Comparison of ENCODE assay signal across 8 cellular contexts in genomic region chr10:63268139-63268797, GRCh38.
DNase-seq lines count a peak whose midpoint lies in the region; ATAC-seq and TF ChIP-seq lines count a peak whose summit lies in the region.

No MANE protein-coding gene starts in this region.

- H3K4me3 ChIP-seq in OCI-LY3 (ENCODE audit: low read length) (peak overlapping the region; percentile 93), mucosa of descending colon (peak overlapping the region; percentile 20)

- H3K9me3 Mint-ChIP-seq in dendritic cell treated with granulocyte-macrophage colony-stimulating factor and Interleukin-4, amounts not matched to agents 40 ng/mL and 50 ng/mL, for 4 days = no peaks in the 10 kb centered on the region

- peaks cover 75% of the 10 kb centered on the region for H3K79me2 ChIP-seq in OCI-LY3 (ENCODE audit: low read length)

- peak overlapping the region; percentile 68 for H3K4me2 ChIP-seq in OCI-LY3 (ENCODE audit: low read length)

- H3K27me3 ChIP-seq in OCI-LY3 (ENCODE audit: low read depth, low read length) = no peaks in the 10 kb centered on the region

- H2AFZ ChIP-seq in OCI-LY3 (ENCODE audit: low read depth, low read length) = no peak overlapping the region

- H3K27ac Mint-ChIP-seq in dendritic cell treated with granulocyte-macrophage colony-stimulating factor and Interleukin-4, amounts not matched to agents 40 ng/mL and 50 ng/mL, for 4 days = peak overlapping the region; percentile 96

- H4K20me1 ChIP-seq in OCI-LY3 (ENCODE audit: insufficient read depth, low read length) = peaks cover 5% of the 10 kb centered on the region; the same call in 1 of the 2 replicates

- TF ChIP-seq CTCF in OCI-LY3 (IDR thresholded peaks at IDR 0.05; ENCODE audit: low read depth, low read length) (no peak), mucosa of descending colon (IDR thresholded peaks at IDR 0.05) (no peak)

- peak; percentile 0 for DNase-seq in NCI-H2029 (lab: John Stamatoyannopoulos, UW)
- no peak for DNase-seq in NCI-H2029 treated with DMSO at 0.1 percent for 48 hours (lab: John Stamatoyannopoulos, UW)
- DNase-seq in mucosa of descending colon = no peak
- no peak for DNase-seq in head of caudate nucleus
- no peak for DNase-seq in cerebellum (ENCODE audit: low spot score)

- H3K9me3 ChIP-seq in OCI-LY3 (ENCODE audit: insufficient read depth, low read length) (no peaks in the 10 kb centered on the region), mucosa of descending colon (no peaks in the 10 kb centered on the region)

- peak overlapping the region; percentile 95 for H3K9ac ChIP-seq in OCI-LY3 (ENCODE audit: low read length)

- peak overlapping the region; percentile 88 for H3K4me3 Mint-ChIP-seq in dendritic cell treated with granulocyte-macrophage colony-stimulating factor and Interleukin-4, amounts not matched to agents 40 ng/mL and 50 ng/mL, for 4 days

- peaks cover 18% of the 10 kb centered on the region for H3K4me1 ChIP-seq in OCI-LY3 (ENCODE audit: low read length)
- H3K4me1 ChIP-seq in mucosa of descending colon (ENCODE audit: low read depth) = peaks cover 12% of the 10 kb centered on the region

- H3K27ac ChIP-seq in OCI-LY3 (ENCODE audit: low read length) = peak overlapping the region; percentile 98

- H3K36me3 ChIP-seq in OCI-LY3 (replicated peaks; ENCODE audit: low read depth, low read length) (peaks cover 4% of the 10 kb centered on the region), mucosa of descending colon (ENCODE audit: low read depth) (no peaks in the 10 kb centered on the region)

- H3K27me3 Mint-ChIP-seq in dendritic cell treated with granulocyte-macrophage colony-stimulating factor and Interleukin-4, amounts not matched to agents 40 ng/mL and 50 ng/mL, for 4 days = no peaks in the 10 kb centered on the region

- intact Hi-C loops in dendritic cell treated with granulocyte-macrophage colony-stimulating factor and Interleukin-4, amounts not matched to agents 40 ng/mL and 50 ng/mL, for 4 days (cut with micrococcal nuclease) = loop anchor here (5.0 to 10.0 kb wide), 5 partner anchors 51 to 453 kb away; partner anchors contain the start of genes EGR2 and REEP3
- intact Hi-C loops in mucosa of descending colon (cut with DNase I, micrococcal nuclease) (no loop called here), head of caudate nucleus (cut with DNase I) (loop anchor here (5.0 kb wide), 3 partner anchors 199 to 364 kb away; partner anchors contain the start of genes JMJD1C and REEP3)

- peaks cover 8% of the 10 kb centered on the region for H3K36me3 Mint-ChIP-seq in dendritic cell treated with granulocyte-macrophage colony-stimulating factor and Interleukin-4, amounts not matched to agents 40 ng/mL and 50 ng/mL, for 4 days (ENCODE audit: low read depth)

- peaks cover 18% of the 10 kb centered on the region for H3K4me1 Mint-ChIP-seq in dendritic cell treated with granulocyte-macrophage colony-stimulating factor and Interleukin-4, amounts not matched to agents 40 ng/mL and 50 ng/mL, for 4 days (ENCODE audit: low read depth)

- ATAC-seq in mucosa of descending colon (no peak), HG03469 (IDR thresholded peaks at IDR 0.05; ENCODE audit: unreplicated experiment) (no peak)

Comparison
In these comparisons a context has a peak if more than half of its experiments do, and no peak if none do; other contexts are left out.
1. intact Hi-C loops: an anchor here in dendritic cell treated with granulocyte-macrophage colony-stimulating factor and Interleukin-4, amounts not matched to agents 40 ng/mL and 50 ng/mL, for 4 days (5.0 to 10.0 kb wide) and head of caudate nucleus (5.0 kb wide); none called in mucosa of descending colon.